1 cellular context compared by ENCODE assay signal in genomic region chr9:14351206-14351605, GRCh38.
TF ChIP-seq lines count a peak whose summit lies in the region.

No MANE protein-coding gene starts in this region.

TF ChIP-seq in H1, 55 proteins besides CTCF, POLR2A, EP300 and RAD21:
- TF ChIP-seq FOSL1 (IDR thresholded peaks at IDR 0.05; ENCODE audit: insufficient read depth, low read depth, low read length): no peak
- no peak for TF ChIP-seq EGR1 (IDR thresholded peaks at IDR 0.05; ENCODE audit: borderline replicate concordance, low read depth, low read length)
- TF ChIP-seq MAFK (IDR thresholded peaks at IDR 0.05; ENCODE audit: low read depth, low read length): no peak
- TF ChIP-seq SUZ12 (IDR thresholded peaks at IDR 0.05; ENCODE audit: low read length): peak; percentile 21; the same call in 1 of the 2 replicates
